ENCODE assay signal across 1 cellular context in genomic region chr2:126729896-126730295, GRCh38.
TF ChIP-seq lines count a peak whose summit lies in the region.

No MANE protein-coding gene starts in this region.

TF ChIP-seq in HepG2, 621 proteins besides CTCF, POLR2A, EP300 and RAD21 (continued from another document):
- TF ChIP-seq PCBP1 (IDR thresholded peaks at IDR 0.05; ENCODE audit: borderline replicate concordance, low read depth, low read length), result no peak
- TF ChIP-seq HMGXB3 (CRISPR knock-in tag; IDR thresholded peaks at IDR 0.05; ENCODE audit: borderline replicate concordance), result no peak
- TF ChIP-seq HNF1A (IDR thresholded peaks at IDR 0.05; ENCODE audit: low read depth), result no peak
- TF ChIP-seq HNF1A (CRISPR knock-in tag; IDR thresholded peaks at IDR 0.05; ENCODE audit: borderline replicate concordance), result no peak
- TF ChIP-seq PHB2 (IDR thresholded peaks at IDR 0.05; ENCODE audit: partially characterized antibody), result no peak
- TF ChIP-seq ZSCAN22 (CRISPR knock-in tag; IDR thresholded peaks at IDR 0.05), result no peak
- TF ChIP-seq BHLHE40 (IDR thresholded peaks at IDR 0.05; ENCODE audit: low read length), result no peak
- TF ChIP-seq KDM5B (CRISPR knock-in tag; IDR thresholded peaks at IDR 0.05; ENCODE audit: borderline replicate concordance), result no peak
